8 cellular contexts compared by ENCODE assay signal in the genomic region with DNA sequence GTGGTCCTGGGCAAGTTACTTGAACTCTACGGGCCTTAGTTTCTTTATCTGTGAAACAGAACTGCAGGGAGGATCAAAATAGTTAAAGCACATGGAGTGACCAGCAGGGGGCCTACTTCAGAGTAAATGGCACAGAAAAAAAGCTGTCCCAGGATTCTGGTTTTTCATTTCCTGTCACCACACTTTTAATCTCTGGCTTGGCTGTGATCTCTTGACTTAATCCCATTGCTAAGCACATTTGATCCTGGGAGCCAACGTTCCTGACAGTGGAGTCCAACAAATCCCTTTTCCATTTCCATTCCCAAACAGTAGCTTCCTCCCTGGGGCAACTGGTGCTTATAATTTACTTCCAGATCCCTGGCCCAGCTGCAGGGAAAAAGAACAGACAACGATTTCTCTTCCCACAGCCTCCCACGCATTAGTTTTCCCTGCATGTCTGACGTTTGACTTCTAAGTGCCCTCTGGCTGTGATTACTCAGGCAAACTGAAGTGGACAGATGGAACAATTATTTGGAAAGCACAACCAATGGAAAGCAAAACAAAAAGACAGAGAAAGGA.
DNase-seq lines count a peak whose midpoint lies in the region; ATAC-seq and TF ChIP-seq lines count a peak whose summit lies in the region.

No MANE protein-coding gene starts in this region.

- no peaks in the 10 kb centered on the region for H3K9me3 Mint-ChIP-seq in glutamatergic neuron (ENCODE audit: unreplicated experiment)

- TF ChIP-seq CTCF in glutamatergic neuron (IDR thresholded peaks at IDR 0.05; ENCODE audit: partially characterized antibody, unreplicated experiment), result peak; percentile 78

- no peaks in the 10 kb centered on the region for H3K36me3 Mint-ChIP-seq in glutamatergic neuron (ENCODE audit: unreplicated experiment)

- no peak overlapping the region for H3K4me3 Mint-ChIP-seq in glutamatergic neuron (ENCODE audit: unreplicated experiment)

- DNase-seq in AG20443 (ENCODE audit: low spot score), result peak; percentile 48
- peak; percentile 48 for DNase-seq in NAMALWA (ENCODE audit: low spot score)
- DNase-seq in SW480 (ENCODE audit: low spot score), result peak; percentile 50
- DNase-seq in glutamatergic neuron, result peak; percentile 35
- no peak for DNase-seq in sciatic nerve (ENCODE audit: low spot score)

- peak; percentile 68 for ATAC-seq in GM18868 (IDR thresholded peaks at IDR 0.05; ENCODE audit: unreplicated experiment)
- peak; percentile 36 for ATAC-seq in sciatic nerve
- no peak for ATAC-seq in HG02678 (IDR thresholded peaks at IDR 0.05; ENCODE audit: unreplicated experiment)
- ATAC-seq in HG03095 (IDR thresholded peaks at IDR 0.05; ENCODE audit: unreplicated experiment), result no peak

- H3K27me3 Mint-ChIP-seq in glutamatergic neuron (ENCODE audit: unreplicated experiment), result peaks cover 2% of the 10 kb centered on the region

- peak overlapping the region; percentile 9 for H3K27ac Mint-ChIP-seq in glutamatergic neuron (ENCODE audit: unreplicated experiment)

- intact Hi-C loops in sciatic nerve (cut with DNase I), result no loop called here

- H3K4me1 Mint-ChIP-seq in glutamatergic neuron (ENCODE audit: low read depth, unreplicated experiment), result peaks cover 8% of the 10 kb centered on the region

Comparison
In these comparisons a context has a peak if more than half of its experiments do, and no peak if none do; other contexts are left out.
1. ATAC-seq: peak in GM18868 (single experiment) and sciatic nerve (single experiment); none in HG02678 (single experiment) and HG03095 (single experiment).